In genomic region chr5:79560774-79561524, GRCh38 we compare ENCODE assay signal across 8 cellular contexts. TPM values are rescaled to one million over a fixed set of nuclear protein-coding genes. Genes with fewer than 3 reads are reported as not detected.
DNase-seq lines count a peak whose midpoint lies in the region; ATAC-seq and TF ChIP-seq lines count a peak whose summit lies in the region.

No MANE protein-coding gene starts in this region.

- no peak overlapping the region for H3K27ac ChIP-seq in SJCRH30
- H3K27ac ChIP-seq in prostate gland: no peak overlapping the region

- H3K36me3 ChIP-seq in SJCRH30 (no peaks in the 10 kb centered on the region), prostate gland (no peaks in the 10 kb centered on the region)

- H3K27me3 ChIP-seq in SJCRH30 (no peaks in the 10 kb centered on the region), prostate gland (replicated peaks; ENCODE audit: insufficient read depth) (no peaks in the 10 kb centered on the region)

- H3K4me1 ChIP-seq in SJCRH30 (peaks cover 2% of the 10 kb centered on the region; the same call in 1 of the 2 replicates), prostate gland (replicated peaks) (no peaks in the 10 kb centered on the region)

- DNase-seq in RPMI8226: peak; percentile 49
- DNase-seq in kidney glomerular epithelial cell (lab: John Stamatoyannopoulos, UW): peak; percentile 17
- DNase-seq in SJCRH30: no peak
- no peak for DNase-seq in prostate gland (ENCODE audit: low spot score)
- DNase-seq in occipital lobe (lab: John Stamatoyannopoulos, UW): no peak
- no peak for DNase-seq in NCI-H1436 treated with DMSO at 0.1 percent for 48 hours (lab: John Stamatoyannopoulos, UW)

- TF ChIP-seq POLR2A in prostate gland (IDR thresholded peaks at IDR 0.05): no peak

- 89% methylated on average over 4 of the region's 4 CpGs for WGBS in prostate gland

- no peak for TF ChIP-seq CTCF in prostate gland (IDR thresholded peaks at IDR 0.05)

- H3K9me3 ChIP-seq in SJCRH30 (replicated peaks) (no peaks in the 10 kb centered on the region), prostate gland (no peaks in the 10 kb centered on the region)

- ATAC-seq in GM18502 (IDR thresholded peaks at IDR 0.05; ENCODE audit: poor library complexity, unreplicated experiment) (peak; percentile 82), HG02623 (IDR thresholded peaks at IDR 0.05; ENCODE audit: unreplicated experiment) (peak; percentile 79)

- H3K4me3 ChIP-seq in SJCRH30 (no peak overlapping the region), prostate gland (no peak overlapping the region)

- intact Hi-C loops in prostate gland (cut with DNase I): loop anchor here (5.0 kb wide), 1 partner anchor 516 kb away; no protein-coding TSS in a partner anchor

RNA-seq across cellular contexts. Expression of gene HOMER1, which starts 47.0 kb away (rescaled TPM):
- 15.7 and 18.3 TPM in 2 replicates for total RNA-seq in SJCRH30 (2014; rRNA removed; shearing (Covaris generic))
- total RNA-seq in prostate gland (10 to 100 TPM in 1 of 2 donors, 1 to 10 TPM in 1; 2.1 to 15.8 TPM), occipital lobe (174 TPM)

RNA-seq across cellular contexts. Expression of gene TENT2, which starts 51.3 kb away (rescaled TPM):
- 33.3 and 44.6 TPM in 2 replicates for total RNA-seq in SJCRH30 (2014; rRNA removed; shearing (Covaris generic))
- total RNA-seq in prostate gland (10 to 100 TPM; 30.6 to 65.2 TPM), occipital lobe (85.6 TPM)

Comparison
In these comparisons a context has a peak if more than half of its experiments do, and no peak if none do; other contexts are left out.
1. DNase-seq: peak in RPMI8226 (single experiment) and kidney glomerular epithelial cell (single experiment); none in SJCRH30 (0 of 2), prostate gland (single experiment), occipital lobe (single experiment) and NCI-H1436 treated with DMSO at 0.1 percent for 48 hours (single experiment).